17 cellular contexts compared by ENCODE assay signal in the genomic region with DNA sequence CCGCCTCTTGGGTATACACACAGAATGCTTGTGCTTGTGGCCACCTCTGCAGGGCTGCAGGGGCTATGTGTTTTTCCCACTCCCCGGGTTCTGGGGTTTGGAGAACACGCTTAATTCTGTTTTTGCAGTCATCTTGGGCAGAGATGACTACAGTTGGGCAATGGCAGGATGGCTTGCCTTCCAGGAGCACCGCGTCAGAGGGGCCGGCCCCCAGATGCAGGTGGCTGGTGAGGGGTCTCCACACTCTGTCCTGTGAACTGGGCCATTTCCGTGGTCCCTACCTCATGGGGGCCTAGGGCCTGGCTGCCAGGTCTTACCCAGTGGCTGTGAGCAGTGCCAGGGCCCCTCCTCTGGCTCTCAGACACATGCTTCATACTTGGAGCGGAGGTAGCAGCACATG.
DNase-seq lines count a peak whose midpoint lies in the region; ATAC-seq lines count a peak whose summit lies in the region.
"Had no signal": no experiment of that assay in that cellular context is flagged by ENCODE, and none has a peak within 500 bp of the region (broad histone marks: within the 10 kb centered on the region; RNA-seq: fewer than 3 reads in every experiment).

No MANE protein-coding gene starts in this region.

- H3K27ac Mint-ChIP-seq in stimulated activated effector memory CD8-positive, alpha-beta T cell treated with anti-CD3 and anti-CD28 coated beads, Interleukin-12 subunit alpha, Interleukin-12 subunit beta, amount 100 ng/mL, for 72 hours, result no peak overlapping the region
- H3K27ac Mint-ChIP-seq: CD4-positive, alpha-beta T cell had no signal

- no peaks in the 10 kb centered on the region for H3K36me3 Mint-ChIP-seq in stimulated activated effector memory CD8-positive, alpha-beta T cell treated with anti-CD3 and anti-CD28 coated beads, Interleukin-12 subunit alpha, Interleukin-12 subunit beta, amount 100 ng/mL, for 72 hours

- intact Hi-C loops in cardiac septum (cut with DNase I), result no loop called here
- intact Hi-C loops in left cardiac atrium (cut with DNase I), result loop anchor here in 1 of 2 donors (2.0 kb wide), 1 partner anchor 290 kb away; no protein-coding TSS in a partner anchor
- intact Hi-C loops in left colon (cut with DNase I, micrococcal nuclease), result loop anchor here (2.0 to 10.0 kb wide), 2 partner anchors 288 kb away; no protein-coding TSS in a partner anchor
- intact Hi-C loops in posterior vena cava (cut with DNase I), result loop anchor here in 1 of 2 donors (5.0 kb wide), 1 partner anchor 291 kb away; no protein-coding TSS in a partner anchor

- DNase-seq in cardiac septum (ENCODE audit: low spot score) (peak; percentile 66), left cardiac atrium (no peak), left colon (no peak), posterior vena cava (ENCODE audit: low spot score) (peak; percentile 53), mesenteric fat pad (ENCODE audit: low spot score) (no peak)
- no peak for DNase-seq in stimulated activated effector memory CD8-positive, alpha-beta T cell treated with anti-CD3 and anti-CD28 coated beads, Interleukin-12 subunit alpha, Interleukin-12 subunit beta, amount 100 ng/mL, for 72 hours (ENCODE audit: low spot score in 2 of 2)
- DNase-seq: CD4-positive, alpha-beta T cell; COR-L47; KG1; MG63; NCI-H1105 treated with DMSO at 0.1 percent for 48 hours; NCI-H146; NCI-H1930; NCI-H774; NK-92 treated with Interleukin-12 subunit alpha and Interleukin-12 subunit beta, amount 100 ng/mL, for 24 hours; Right ventricle myocardium superior had no signal

- ATAC-seq in left cardiac atrium (no peak), left colon (peak; percentile 25), HG03095 (IDR thresholded peaks at IDR 0.05; ENCODE audit: unreplicated experiment) (no peak)
- no peak for ATAC-seq in stimulated activated effector memory CD8-positive, alpha-beta T cell treated with anti-CD3 and anti-CD28 coated beads, Interleukin-12 subunit alpha, Interleukin-12 subunit beta, amount 100 ng/mL, for 72 hours

- no peak overlapping the region for H3K4me3 Mint-ChIP-seq in stimulated activated effector memory CD8-positive, alpha-beta T cell treated with anti-CD3 and anti-CD28 coated beads, Interleukin-12 subunit alpha, Interleukin-12 subunit beta, amount 100 ng/mL, for 72 hours
- H3K4me3 Mint-ChIP-seq: CD4-positive, alpha-beta T cell had no signal

- no peaks in the 10 kb centered on the region for H3K9me3 Mint-ChIP-seq in stimulated activated effector memory CD8-positive, alpha-beta T cell treated with anti-CD3 and anti-CD28 coated beads, Interleukin-12 subunit alpha, Interleukin-12 subunit beta, amount 100 ng/mL, for 72 hours
- H3K9me3 Mint-ChIP-seq: CD4-positive, alpha-beta T cell had no signal

- peaks cover 13% of the 10 kb centered on the region for H3K4me1 Mint-ChIP-seq in stimulated activated effector memory CD8-positive, alpha-beta T cell treated with anti-CD3 and anti-CD28 coated beads, Interleukin-12 subunit alpha, Interleukin-12 subunit beta, amount 100 ng/mL, for 72 hours

Comparison
In these comparisons a context has a peak if more than half of its experiments do, and no peak if none do; other contexts are left out.
1. DNase-seq: peak in cardiac septum (single experiment) and posterior vena cava (single experiment); none in left cardiac atrium (single experiment), left colon (0 of 2), mesenteric fat pad (single experiment) and stimulated activated effector memory CD8-positive, alpha-beta T cell treated with anti-CD3 and anti-CD28 coated beads, Interleukin-12 subunit alpha, Interleukin-12 subunit beta, amount 100 ng/mL, for 72 hours (0 of 2).